37 cellular contexts compared by ENCODE assay signal in genomic region chr19:34831714-34832113, GRCh38.
"Had no signal": no experiment of that assay in that cellular context is flagged by ENCODE, and none has a peak within 500 bp of the region (broad histone marks: within the 10 kb centered on the region; RNA-seq: fewer than 3 reads in every experiment).

No MANE protein-coding gene starts in this region.

- H3K9me3 Mint-ChIP-seq: activated naive CD4-positive, alpha-beta T cell treated with anti-CD3 and anti-CD28 coated beads for 36 hours; activated naive CD4-positive, alpha-beta T cell treated with anti-CD3 and anti-CD28 coated beads, Interleukin-2, amount 50 U/mL, for 72 hours; activated naive CD8-positive, alpha-beta T cell treated with anti-CD3 and anti-CD28 coated beads for 36 hours; activated naive CD8-positive, alpha-beta T cell treated with anti-CD3 and anti-CD28 coated beads, Interleukin-2, amount 10 ng/mL, durations not matched to agents 7 days and 5 days; activated naive CD8-positive, alpha-beta T cell treated with anti-CD3 and anti-CD28 coated beads, Interleukin-2, amount 50 U/mL, for 24 hours; activated T-cell treated with anti-CD3 and anti-CD28 coated beads, Interleukin-2, amount 50 U/mL, for 24 hours; activated T-cell treated with anti-CD3 and anti-CD28 coated beads, Interleukin-2, amount 50 U/mL, for 4 hours; activated T-cell treated with anti-CD3 and anti-CD28 coated beads, Interleukin-2, amount 50 U/mL, for 72 hours; activated T-helper 1 cell treated with anti-CD3 and anti-CD28 coated beads, Interleukin-12 subunit alpha, Interleukin-12 subunit beta, Interleukin-2, Interleukin-4 antibody, amounts not matched to agents 30 ng/mL and 10 ng/mL and 1 ng/mL, durations not matched to agents 14 hours and 24 hours and 36 hours; activated T-helper 17 cell treated with anti-CD3 and anti-CD28 coated beads, Interleukin-2, amount 50 U/mL, for 72 hours; activated T-helper 2 cell treated with anti-CD3 and anti-CD28 coated beads, Interferon-gamma antibody, Interleukin-2, Interleukin-4, amounts not matched to agents 10 μg/mL and 5 μg/mL and 100 μg/mL, durations not matched to agents 14 hours and 24 hours and 36 hours had no signal

- H3K27ac ChIP-seq: adrenal gland, ascending aorta, body of pancreas, brain microvascular endothelial cell, breast epithelium, cardiac muscle cell had no signal

- H3K4me3 ChIP-seq: adrenal gland, ascending aorta, body of pancreas, breast epithelium, cardiac muscle cell had no signal

- H3K4me3 Mint-ChIP-seq: activated naive CD4-positive, alpha-beta T cell treated with anti-CD3 and anti-CD28 coated beads for 36 hours; activated naive CD4-positive, alpha-beta T cell treated with anti-CD3 and anti-CD28 coated beads, Interleukin-2, amount 10 ng/mL, durations not matched to agents 7 days and 5 days; activated naive CD4-positive, alpha-beta T cell treated with anti-CD3 and anti-CD28 coated beads, Interleukin-2, amount 50 U/mL, for 24 hours; activated naive CD8-positive, alpha-beta T cell; activated naive CD8-positive, alpha-beta T cell treated with anti-CD3 and anti-CD28 coated beads for 36 hours; activated naive CD8-positive, alpha-beta T cell treated with anti-CD3 and anti-CD28 coated beads, Interleukin-2, amount 10 ng/mL, durations not matched to agents 7 days and 5 days; activated naive CD8-positive, alpha-beta T cell treated with anti-CD3 and anti-CD28 coated beads, Interleukin-2, amount 50 U/mL, for 24 hours; activated T-cell treated with anti-CD3 and anti-CD28 coated beads, Interleukin-2, amount 50 U/mL, for 24 hours; activated T-cell treated with anti-CD3 and anti-CD28 coated beads, Interleukin-2, amount 50 U/mL, for 4 hours; activated T-cell treated with anti-CD3 and anti-CD28 coated beads, Interleukin-2, amount 50 U/mL, for 72 hours; activated T-helper 1 cell treated with anti-CD3 and anti-CD28 coated beads, Interleukin-12 subunit alpha, Interleukin-12 subunit beta, Interleukin-2, Interleukin-4 antibody, amounts not matched to agents 30 ng/mL and 10 ng/mL and 1 ng/mL, durations not matched to agents 14 hours and 24 hours and 36 hours; activated T-helper 17 cell treated with anti-CD3 and anti-CD28 coated beads, Interleukin-2, amount 50 U/mL, for 72 hours; brain had no signal

- H3K9me3 ChIP-seq: ascending aorta, body of pancreas, breast epithelium had no signal

- H3K36me3 Mint-ChIP-seq: activated naive CD4-positive, alpha-beta T cell treated with anti-CD3 and anti-CD28 coated beads, Interleukin-2, amount 10 ng/mL, durations not matched to agents 7 days and 5 days; activated naive CD4-positive, alpha-beta T cell treated with anti-CD3 and anti-CD28 coated beads, Interleukin-2, amount 50 U/mL, for 24 hours; activated naive CD4-positive, alpha-beta T cell treated with anti-CD3 and anti-CD28 coated beads, Interleukin-2, amount 50 U/mL, for 72 hours; activated naive CD8-positive, alpha-beta T cell treated with anti-CD3 and anti-CD28 coated beads for 36 hours; activated naive CD8-positive, alpha-beta T cell treated with anti-CD3 and anti-CD28 coated beads, Interleukin-2, amount 10 ng/mL, durations not matched to agents 7 days and 5 days had no signal

- H3K4me1 Mint-ChIP-seq: activated naive CD4-positive, alpha-beta T cell treated with anti-CD3 and anti-CD28 coated beads, Interleukin-2, amount 10 ng/mL, durations not matched to agents 7 days and 5 days; activated naive CD4-positive, alpha-beta T cell treated with anti-CD3 and anti-CD28 coated beads, Interleukin-2, amount 50 U/mL, for 24 hours; activated naive CD8-positive, alpha-beta T cell treated with anti-CD3 and anti-CD28 coated beads for 36 hours; activated naive CD8-positive, alpha-beta T cell treated with anti-CD3 and anti-CD28 coated beads, Interleukin-2, amount 10 ng/mL, durations not matched to agents 7 days and 5 days; activated naive CD8-positive, alpha-beta T cell treated with anti-CD3 and anti-CD28 coated beads, Interleukin-2, amount 50 U/mL, for 24 hours; activated T-helper 17 cell treated with anti-CD3 and anti-CD28 coated beads, Interleukin-2, amount 50 U/mL, for 72 hours; brain had no signal

- H3K27me3 Mint-ChIP-seq: activated naive CD4-positive, alpha-beta T cell treated with anti-CD3 and anti-CD28 coated beads, Interleukin-2, amount 10 ng/mL, durations not matched to agents 7 days and 5 days; activated naive CD4-positive, alpha-beta T cell treated with anti-CD3 and anti-CD28 coated beads, Interleukin-2, amount 50 U/mL, for 24 hours; activated naive CD8-positive, alpha-beta T cell; activated naive CD8-positive, alpha-beta T cell treated with anti-CD3 and anti-CD28 coated beads for 36 hours; activated naive CD8-positive, alpha-beta T cell treated with anti-CD3 and anti-CD28 coated beads, Interleukin-2, amount 10 ng/mL, durations not matched to agents 7 days and 5 days; activated naive CD8-positive, alpha-beta T cell treated with anti-CD3 and anti-CD28 coated beads, Interleukin-2, amount 50 U/mL, for 24 hours; activated T-helper 17 cell treated with anti-CD3 and anti-CD28 coated beads, Interleukin-2, amount 50 U/mL, for 72 hours had no signal

- H3K27ac Mint-ChIP-seq: activated naive CD4-positive, alpha-beta T cell treated with anti-CD3 and anti-CD28 coated beads for 36 hours; activated naive CD4-positive, alpha-beta T cell treated with anti-CD3 and anti-CD28 coated beads, Interleukin-2, amount 10 ng/mL, durations not matched to agents 7 days and 5 days; activated naive CD4-positive, alpha-beta T cell treated with anti-CD3 and anti-CD28 coated beads, Interleukin-2, amount 50 U/mL, for 24 hours; activated naive CD4-positive, alpha-beta T cell treated with anti-CD3 and anti-CD28 coated beads, Interleukin-2, amount 50 U/mL, for 72 hours; activated naive CD8-positive, alpha-beta T cell; activated naive CD8-positive, alpha-beta T cell treated with anti-CD3 and anti-CD28 coated beads for 36 hours; activated naive CD8-positive, alpha-beta T cell treated with anti-CD3 and anti-CD28 coated beads, Interleukin-2, amount 10 ng/mL, durations not matched to agents 7 days and 5 days; activated naive CD8-positive, alpha-beta T cell treated with anti-CD3 and anti-CD28 coated beads, Interleukin-2, amount 50 U/mL, for 24 hours; activated T-cell treated with anti-CD3 and anti-CD28 coated beads, Interleukin-2, amount 50 U/mL, for 24 hours; activated T-cell treated with anti-CD3 and anti-CD28 coated beads, Interleukin-2, amount 50 U/mL, for 72 hours; activated T-helper 1 cell treated with anti-CD3 and anti-CD28 coated beads, Interleukin-12 subunit alpha, Interleukin-12 subunit beta, Interleukin-2, Interleukin-4 antibody, amounts not matched to agents 30 ng/mL and 10 ng/mL and 1 ng/mL, durations not matched to agents 14 hours and 24 hours and 36 hours; activated T-helper 17 cell treated with anti-CD3 and anti-CD28 coated beads, Interleukin-2, amount 50 U/mL, for 72 hours; activated T-helper 2 cell treated with anti-CD3 and anti-CD28 coated beads, Interferon-gamma antibody, Interleukin-2, Interleukin-4, amounts not matched to agents 10 μg/mL and 5 μg/mL and 100 μg/mL, durations not matched to agents 14 hours and 24 hours and 36 hours; brain had no signal

- ATAC-seq: activated naive CD4-positive, alpha-beta T cell treated with anti-CD3 and anti-CD28 coated beads, Interleukin-2, amount 50 U/mL, for 72 hours; activated naive CD8-positive, alpha-beta T cell treated with anti-CD3 and anti-CD28 coated beads, Interleukin-2, amount 50 U/mL, for 24 hours; activated T-cell treated with anti-CD3 and anti-CD28 coated beads, Interleukin-2, amount 50 U/mL, for 4 hours; activated T-cell treated with anti-CD3 and anti-CD28 coated beads, Interleukin-2, amount 50 U/mL, for 72 hours; activated T-helper 17 cell treated with anti-CD3 and anti-CD28 coated beads, Interleukin-2, amount 50 U/mL, for 72 hours; body of pancreas had no signal

- DNase-seq: activated effector memory CD4-positive, alpha-beta T cell treated with anti-CD3 and anti-CD28 coated beads, Interleukin-2, amount 50 U/mL, for 16 hours; activated effector memory CD4-positive, alpha-beta T cell treated with Interleukin-2 at 50 U/mL for 16 hours; activated gamma-delta T cell; activated gamma-delta T cell treated with Interleukin-2 at 50 U/mL for 16 hours; activated naive CD4-positive, alpha-beta T cell; activated naive CD4-positive, alpha-beta T cell treated with anti-CD3 and anti-CD28 coated beads for 36 hours; activated naive CD4-positive, alpha-beta T cell treated with anti-CD3 and anti-CD28 coated beads, Interleukin-2, amount 10 ng/mL, durations not matched to agents 7 days and 5 days; activated naive CD4-positive, alpha-beta T cell treated with anti-CD3 and anti-CD28 coated beads, Interleukin-2, amount 50 U/mL, for 16 hours; activated naive CD4-positive, alpha-beta T cell treated with Interleukin-2 at 50 U/mL for 16 hours; activated naive CD8-positive, alpha-beta T cell treated with anti-CD3 and anti-CD28 coated beads for 36 hours; activated naive CD8-positive, alpha-beta T cell treated with anti-CD3 and anti-CD28 coated beads, Interleukin-2, amount 10 ng/mL, durations not matched to agents 7 days and 5 days; activated naive CD8-positive, alpha-beta T cell treated with anti-CD3 and anti-CD28 coated beads, Interleukin-2, amount 50 U/mL, for 24 hours; activated T-cell treated with anti-CD3 and anti-CD28 coated beads, Interleukin-2, amount 50 U/mL, for 1 hour; activated T-cell treated with anti-CD3 and anti-CD28 coated beads, Interleukin-2, amount 50 U/mL, for 24 hours; activated T-cell treated with anti-CD3 and anti-CD28 coated beads, Interleukin-2, amount 50 U/mL, for 4 hours; activated T-cell treated with anti-CD3 and anti-CD28 coated beads, Interleukin-2, amount 50 U/mL, for 48 hours; activated T-cell treated with anti-CD3 and anti-CD28 coated beads, Interleukin-2, amount 50 U/mL, for 72 hours; adrenal gland; amniotic stem cell; amygdala; anterior cingulate cortex; aorta; body of pancreas; brain microvascular endothelial cell; caudate nucleus; central memory CD4-positive, alpha-beta T cell; cerebellar nuclear complex had no signal

- H3K36me3 ChIP-seq: adrenal gland, ascending aorta, brain microvascular endothelial cell, breast epithelium, cardiac muscle cell had no signal

- H3K27me3 ChIP-seq: adrenal gland, ascending aorta, body of pancreas, brain microvascular endothelial cell, breast epithelium, cardiac muscle cell had no signal

- H3K4me1 ChIP-seq: adrenal gland, ascending aorta, body of pancreas, breast epithelium had no signal
